24 cellular contexts compared by ENCODE assay signal in the genomic region with DNA sequence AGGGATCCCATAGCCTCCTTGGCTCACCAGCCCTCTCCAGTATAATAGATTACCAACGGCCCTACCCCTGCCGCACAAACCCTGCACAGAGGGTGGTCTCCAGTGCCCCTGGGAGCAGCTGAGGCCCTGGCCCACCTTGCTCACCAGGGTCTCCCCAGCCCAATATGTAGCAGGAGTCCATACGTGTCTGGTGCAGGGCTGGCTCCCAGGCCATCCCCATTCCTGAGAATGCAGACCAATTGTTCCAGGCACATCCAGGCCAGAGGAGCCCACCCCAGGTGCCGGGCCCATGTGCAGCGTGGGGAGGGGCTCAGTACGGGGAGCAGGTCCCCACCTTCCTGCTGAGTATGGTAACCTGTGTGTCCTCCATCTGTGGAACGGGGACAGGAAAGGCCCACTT.
"Had no signal": no experiment of that assay in that cellular context is flagged by ENCODE, and none has a peak within 500 bp of the region (broad histone marks: within the 10 kb centered on the region; RNA-seq: fewer than 3 reads in every experiment).

No MANE protein-coding gene starts in this region.

- H3K27ac ChIP-seq: dorsolateral prefrontal cortex, neural progenitor cell, ovary, testis, tibial artery had no signal

- H3K9me3 Mint-ChIP-seq: naive thymus-derived CD4-positive, alpha-beta T cell; nephron; neural progenitor cell; stimulated activated memory B cell treated with anti-CD40 and anti-IgM and Interleukin-4, amounts not matched to agents 10 μg/mL and 1 μg/mL and 100 μg/mL, for 72 hours; type B pancreatic cell had no signal

- H3K9ac ChIP-seq: neural progenitor cell had no signal

- H3K27ac Mint-ChIP-seq: naive thymus-derived CD4-positive, alpha-beta T cell; nephron; neural progenitor cell; stimulated activated memory B cell treated with anti-CD40 and anti-IgM and Interleukin-4, amounts not matched to agents 10 μg/mL and 1 μg/mL and 100 μg/mL, for 72 hours; type B pancreatic cell had no signal

- H3K27me3 ChIP-seq: dorsolateral prefrontal cortex, neural progenitor cell, ovary, testis had no signal

- H3K4me3 ChIP-seq: dorsolateral prefrontal cortex, neural progenitor cell, ovary, smooth muscle cell, testis, tibial artery had no signal

- H3K4me3 Mint-ChIP-seq: naive thymus-derived CD4-positive, alpha-beta T cell; nephron; neural progenitor cell; stimulated activated memory B cell treated with anti-CD40 and anti-IgM and Interleukin-4, amounts not matched to agents 10 μg/mL and 1 μg/mL and 100 μg/mL, for 72 hours; type B pancreatic cell had no signal

- DNase-seq: cerebellar nuclear complex; dorsolateral prefrontal cortex; effector CD4-positive, alpha-beta T cell; head of caudate nucleus; mammary epithelial cell; mesendoderm; midbrain; naive thymus-derived CD4-positive, alpha-beta T cell; nucleus accumbens; retina; stimulated activated CD4-positive, alpha-beta T cell treated with anti-CD3 and anti-CD28 coated beads, Interleukin-2, amount 100 ng/mL, for 24 hours; stimulated activated CD4-positive, alpha-beta T cell treated with anti-CD3 and anti-CD28 coated beads, Interleukin-4, amount 100 ng/mL, for 4 hours; stimulated activated naive CD8-positive, alpha-beta T cell treated with anti-CD3 and anti-CD28 coated beads, Interleukin-15, Interleukin-2, amounts not matched to agents 100 U/mL and 50 U/mL, for 24 hours; substantia nigra; testis; tibial artery had no signal

- H3K9me3 ChIP-seq: ovary, testis, tibial artery had no signal

- H3K36me3 Mint-ChIP-seq: naive thymus-derived CD4-positive, alpha-beta T cell; neural progenitor cell; stimulated activated memory B cell treated with anti-CD40 and anti-IgM and Interleukin-4, amounts not matched to agents 10 μg/mL and 1 μg/mL and 100 μg/mL, for 72 hours; type B pancreatic cell had no signal

- H3K4me1 ChIP-seq: tibial artery had no signal

- H3K4me2 ChIP-seq: neural progenitor cell, smooth muscle cell had no signal

- H3K27me3 Mint-ChIP-seq: naive thymus-derived CD4-positive, alpha-beta T cell; stimulated activated memory B cell treated with anti-CD40 and anti-IgM and Interleukin-4, amounts not matched to agents 10 μg/mL and 1 μg/mL and 100 μg/mL, for 72 hours had no signal

- H3K4me1 Mint-ChIP-seq: naive thymus-derived CD4-positive, alpha-beta T cell; stimulated activated memory B cell treated with anti-CD40 and anti-IgM and Interleukin-4, amounts not matched to agents 10 μg/mL and 1 μg/mL and 100 μg/mL, for 72 hours had no signal

- ATAC-seq: left lobe of liver; naive thymus-derived CD4-positive, alpha-beta T cell; sciatic nerve; stimulated activated memory B cell treated with anti-CD40 and anti-IgM and Interleukin-4, amounts not matched to agents 10 μg/mL and 1 μg/mL and 100 μg/mL, for 72 hours; stimulated activated naive CD8-positive, alpha-beta T cell treated with anti-CD3 and anti-CD28 coated beads, Interleukin-15, Interleukin-2, amounts not matched to agents 100 U/mL and 50 U/mL, for 24 hours had no signal

- H3K36me3 ChIP-seq: neural progenitor cell, ovary, tibial artery had no signal

- H2AFZ ChIP-seq: neural progenitor cell had no signal
